Comparison of ENCODE assay signal across 1 cellular context in genomic region chr20:45972500-45973183, GRCh38.
TF ChIP-seq lines count a peak whose summit lies in the region.

No MANE protein-coding gene starts in this region.

TF ChIP-seq in GM12878, 131 proteins besides CTCF, POLR2A, EP300 and RAD21:
- TF ChIP-seq ZNF622 (IDR thresholded peaks at IDR 0.05) (no peak), PML (IDR thresholded peaks at IDR 0.05; ENCODE audit: low read length) (peak; percentile 61; the same call in 1 of the 2 replicates), MLLT1 (IDR thresholded peaks at IDR 0.05) (peak; percentile 18), MYC (IDR thresholded peaks at IDR 0.05; ENCODE audit: insufficient read depth, insufficient read length, insufficient replicate concordance, low read length, severe bottlenecking) (no peak), SRF (IDR thresholded peaks at IDR 0.05; ENCODE audit: low read depth in 2 of 2, low read length in 2 of 2) (no peak), BCL11A (IDR thresholded peaks at IDR 0.05; ENCODE audit: low read depth, low read length) (no peak), ZBTB11 (CRISPR knock-in tag; IDR thresholded peaks at IDR 0.05) (no peak), ZNF687 (IDR thresholded peaks at IDR 0.05) (peak; percentile 46; the same call in 1 of the 2 replicates), PKNOX1 (IDR thresholded peaks at IDR 0.05) (peak; percentile 89), DPF2 (IDR thresholded peaks at IDR 0.05) (0 out of 2 replicates have a peak, but pooled peaks have one; percentile 2), ASH2L (IDR thresholded peaks at IDR 0.05; ENCODE audit: borderline replicate concordance, low read depth) (no peak), RFX5 (IDR thresholded peaks at IDR 0.05; ENCODE audit: low read depth, low read length) (no peak), SIX5 (IDR thresholded peaks at IDR 0.05; ENCODE audit: low read depth, low read length, severe bottlenecking) (no peak), POLR2AphosphoS5 (IDR thresholded peaks at IDR 0.05; ENCODE audit: low read length) (peak; percentile 69; the same call in 1 of the 2 replicates), JUND (IDR thresholded peaks at IDR 0.05; ENCODE audit: low read depth, low read length) (no peak), MTA3 (IDR thresholded peaks at IDR 0.05; ENCODE audit: borderline replicate concordance, low read length) (0 out of 2 replicates have a peak, but pooled peaks have one; percentile 15), NRF1 (conservative IDR thresholded peaks at IDR 0.05; ENCODE audit: low read depth, low read length) (no peak), SMAD5 (IDR thresholded peaks at IDR 0.05; ENCODE audit: low read depth) (peak; percentile 85)
